8 cellular contexts compared by ENCODE assay signal in genomic region chr9:5630038-5630507, GRCh38. TPM values are rescaled to one million over a fixed set of nuclear protein-coding genes. Genes with fewer than 3 reads are reported as not detected.
DNase-seq lines count a peak whose midpoint lies in the region; ATAC-seq, FAIRE-seq and TF ChIP-seq lines count a peak whose summit lies in the region.

No MANE protein-coding gene starts in this region.

- no peaks in the 10 kb centered on the region for H3K36me3 ChIP-seq in mucosa of rectum (ENCODE audit: control insufficient read depth in 2 of 2, insufficient read depth in 2 of 2, low read length in 2 of 2)

- ATAC-seq in GM21447 (IDR thresholded peaks at IDR 0.05; ENCODE audit: unreplicated experiment) (no peak), HG03097 (IDR thresholded peaks at IDR 0.05; ENCODE audit: low FRiP score, unreplicated experiment) (no peak)

- FAIRE-seq in GM12892 (lab: Jason Lieb, UNC) = peak; percentile 64

- peak overlapping the region; percentile 85 for H3K4me3 ChIP-seq in AG04450 (ENCODE audit: low read depth, low read length)
- H3K4me3 ChIP-seq in mucosa of rectum (ENCODE audit: low read length in 2 of 2) = peak overlapping the region; percentile 90 to 91

- peaks cover 18 to 27% of the 10 kb centered on the region in 2 donors for H3K4me1 ChIP-seq in mucosa of rectum (ENCODE audit: control insufficient read depth in 2 of 2, insufficient read depth in 2 of 2, low read length in 2 of 2)

- no peak for DNase-seq in AG04450 (ENCODE audit: low read depth, low spot score)
- DNase-seq in GM12892 (ENCODE audit: insufficient read length) = no peak
- no peak for DNase-seq in RWPE1 (ENCODE audit: low spot score)
- peak; percentile 36 to 47 for DNase-seq in dermis microvascular lymphatic vessel endothelial cell (ENCODE audit: low read depth in 2 of 2)
- DNase-seq in NCI-H187 (lab: John Stamatoyannopoulos, UW) = no peak

- CTCF ChIA-PET in AG04450 (lab: Charles Lee) = no interaction called here
- CTCF ChIA-PET in RWPE1 (lab: Yijun Ruan, JAX) = no interaction called here

- TF ChIP-seq POLR2A in GM12892 (IDR thresholded peaks at IDR 0.05; ENCODE audit: low read depth, low read length) = no peak

- H3K27me3 ChIP-seq in AG04450 (ENCODE audit: control insufficient read depth, insufficient read depth, low read length) (no peaks in the 10 kb centered on the region), mucosa of rectum (ENCODE audit: control insufficient read depth in 2 of 2, insufficient read depth in 2 of 2, low read length in 2 of 2) (no peaks in the 10 kb centered on the region)

- POLR2A ChIA-PET in AG04450 (lab: Yijun Ruan, JAX) = no interaction called here
- POLR2A ChIA-PET in RWPE1 (lab: Yijun Ruan, JAX; ENCODE audit: low non-redundant PET) = no interaction called here

- peak overlapping the region; percentile 88 to 93 for H3K9ac ChIP-seq in mucosa of rectum (ENCODE audit: low read depth in 1 of 2, low read length in 2 of 2)

- H3K27ac ChIP-seq in AG04450 (ENCODE audit: low read depth, low read length) (peak overlapping the region; percentile 77), RWPE1 (peak overlapping the region; percentile 96), mucosa of rectum (ENCODE audit: low read depth in 2 of 2, low read length in 2 of 2) (peak overlapping the region; percentile 95 to 96)

- H3K9me3 ChIP-seq in AG04450 (ENCODE audit: control insufficient read depth, insufficient read depth, low read length) (peaks cover 9% of the 10 kb centered on the region), mucosa of rectum (ENCODE audit: control insufficient read depth in 2 of 2, low read length in 2 of 2) (no peaks in the 10 kb centered on the region)

- TF ChIP-seq CTCF in AG04450 (IDR thresholded peaks at IDR 0.05; ENCODE audit: low read depth, low read length) (no peak), RWPE1 (conservative IDR thresholded peaks at IDR 0.05; ENCODE audit: low read depth) (no peak)

RNA-seq across cellular contexts. Expression of gene RIC1, which starts 1.2 kb away (rescaled TPM):
- 60.6 and 65.4 TPM in 2 replicates for polyA plus RNA-seq in AG04450 (2011; rRNA removed)
- polyA minus RNA-seq in AG04450 (2011; rRNA and poly(A)+ RNA removed) = 107 and 128 TPM in 2 replicates
- 16.8 TPM for polyA plus RNA-seq in GM12892 (2012; ENCODE audit: missing spikeins)
- total RNA-seq in dermis microvascular lymphatic vessel endothelial cell = 25.0 and 37.3 TPM in 2 replicates

Comparison
In these comparisons a context has a peak if more than half of its experiments do, and no peak if none do; other contexts are left out.
1. DNase-seq: peak in dermis microvascular lymphatic vessel endothelial cell (2 of 2); none in AG04450 (single experiment), GM12892 (single experiment), RWPE1 (single experiment) and NCI-H187 (0 of 2).
2. Peak in every context shown above with its lines, with median percentiles within 50 percentile points of each other: H3K27ac ChIP-seq.